In genomic region chr1:244868484-244869363, GRCh38 we compare ENCODE assay signal across 23 cellular contexts. TPM values are rescaled to one million over a fixed set of nuclear protein-coding genes. Genes with fewer than 3 reads are reported as not detected.
DNase-seq lines count a peak whose midpoint lies in the region; TF ChIP-seq lines count a peak whose summit lies in the region.
"Had no signal": no experiment of that assay in that cellular context is flagged by ENCODE, and none has a peak within 500 bp of the region (broad histone marks: within the 10 kb centered on the region; RNA-seq: fewer than 3 reads in every experiment).

No MANE protein-coding gene starts in this region.

- no peak overlapping the region for H3K4me2 ChIP-seq in mesendoderm (ENCODE audit: low read length)
- no peak overlapping the region for H3K4me2 ChIP-seq in trophoblast cell (ENCODE audit: low read length)
- H3K4me2 ChIP-seq in hepatocyte, result no peak overlapping the region
- H3K4me2 ChIP-seq: SK-N-SH had no signal

- H3K79me1 ChIP-seq in mesendoderm (ENCODE audit: low read length), result no peaks in the 10 kb centered on the region
- peaks cover 10% of the 10 kb centered on the region for H3K79me1 ChIP-seq in trophoblast cell (ENCODE audit: low read length)

- H3K9me3 ChIP-seq in SJCRH30 (replicated peaks) (no peaks in the 10 kb centered on the region), trophoblast cell (ENCODE audit: insufficient read depth, low read depth, low read length) (no peaks in the 10 kb centered on the region), hepatocyte (ENCODE audit: low read depth) (no peaks in the 10 kb centered on the region)
- H3K9me3 ChIP-seq: SK-N-SH had no signal

- H3K36me3 ChIP-seq in SJCRH30, result 0 out of 2 replicates have a peak, but pooled peaks cover under 1% of the 10 kb centered on the region
- H3K36me3 ChIP-seq in mesendoderm (ENCODE audit: control insufficient read depth, insufficient read depth, low read length), result no peaks in the 10 kb centered on the region
- no peaks in the 10 kb centered on the region for H3K36me3 ChIP-seq in trophoblast cell (ENCODE audit: control insufficient read depth in 1 of 2, insufficient read depth in 2 of 2, low read length in 2 of 2)
- no peaks in the 10 kb centered on the region for H3K36me3 ChIP-seq in hepatocyte (replicated peaks; ENCODE audit: insufficient read depth, low read depth)

- H3K27ac ChIP-seq in SJCRH30 (peak overlapping the region; percentile 14; the same call in 1 of the 2 replicates), mesendoderm (ENCODE audit: low read depth, low read length) (no peak overlapping the region), trophoblast cell (ENCODE audit: low read depth, low read length) (no peak overlapping the region), hepatocyte (no peak overlapping the region)
- H3K27ac ChIP-seq: RWPE1 had no signal

- H4K20me1 ChIP-seq in hepatocyte (ENCODE audit: insufficient read depth, poor library complexity, severe bottlenecking), result no peaks in the 10 kb centered on the region

- no peak overlapping the region for H4K12ac ChIP-seq in trophoblast cell (ENCODE audit: low read depth, low read length)

- H3K56ac ChIP-seq in mesendoderm (ENCODE audit: low read length), result peak overlapping the region; percentile 25

- no peak overlapping the region for H2AK5ac ChIP-seq in mesendoderm (ENCODE audit: low read length)
- no peak overlapping the region for H2AK5ac ChIP-seq in trophoblast cell (ENCODE audit: low read length)

- no peak for TF ChIP-seq CTCF in hepatocyte (IDR thresholded peaks at IDR 0.05; ENCODE audit: poor library complexity)

- H3K4me1 ChIP-seq in SJCRH30 (peaks cover 12% of the 10 kb centered on the region), mesendoderm (ENCODE audit: control insufficient read depth, low read depth, low read length) (no peaks in the 10 kb centered on the region), trophoblast cell (ENCODE audit: control insufficient read depth in 1 of 2, insufficient read depth in 2 of 2, low read length in 2 of 2) (peaks cover 0 to 4% of the 10 kb centered on the region in 2 experiments), hepatocyte (ENCODE audit: insufficient read depth) (peaks cover 20% of the 10 kb centered on the region)

- no CpG with 5 or more reads among the region's 23 CpGs for WGBS in mesendoderm (ENCODE audit: extremely low coverage, insufficient coverage, low lambda C conversion rate)
- no CpG with 5 or more reads among the region's 23 CpGs for WGBS in trophoblast cell (ENCODE audit: extremely low coverage, insufficient coverage, insufficient read length)
- 90% methylated on average over 23 of the region's 23 CpGs for WGBS in hepatocyte (ENCODE audit: low lambda C conversion rate, missing lambda C conversion rate)

- H3K9me2 ChIP-seq in hepatocyte (replicated peaks; ENCODE audit: insufficient read depth), result no peaks in the 10 kb centered on the region
- H3K9me2 ChIP-seq: SK-N-SH had no signal

- no peak overlapping the region for H3K14ac ChIP-seq in trophoblast cell (ENCODE audit: low read length)

- no peak overlapping the region for H2BK12ac ChIP-seq in trophoblast cell (ENCODE audit: low read length)

- H3K9ac ChIP-seq in mesendoderm (ENCODE audit: low read length) (no peak overlapping the region), trophoblast cell (ENCODE audit: low read length) (no peak overlapping the region)
- H3K9ac ChIP-seq: SK-N-SH had no signal

- H2AFZ ChIP-seq in trophoblast cell (ENCODE audit: insufficient read depth, low read length, poor library complexity) (no peak overlapping the region), hepatocyte (no peak overlapping the region)

- DNase-seq in NCI-H82 (lab: John Stamatoyannopoulos, UW) (peak; percentile 30), NCI-H82 treated with DMSO at 0.1 percent for 48 hours (lab: John Stamatoyannopoulos, UW; ENCODE audit: unreplicated experiment) (no peak), SJCRH30 (peak; percentile 42 to 63), mesendoderm (no peak), trophoblast cell (peak; percentile 46 to 48), A172 (ENCODE audit: low spot score) (no peak), hepatocyte (ENCODE audit: low spot score) (no peak), HPDE6-E6E7 (ENCODE audit: extremely low spot score) (no peak)
- DNase-seq: 8988T; AML-193; C1 segment of cervical spinal cord; CD8-positive, alpha-beta memory T cell; EL; H9; KG1; NCI-H1105 treated with DMSO at 0.1 percent for 48 hours; NCI-H1694 treated with DMSO at 0.1 percent for 48 hours; NCI-H2081 treated with DMSO at 0.1 percent for 48 hours; NCI-H2171 treated with DMSO at 0.1 percent for 48 hours; NCI-H524 treated with DMSO at 0.1 percent for 48 hours; SHP77 treated with DMSO at 0.1 percent for 48 hours; SK-N-SH had no signal

- H4K8ac ChIP-seq in mesendoderm (ENCODE audit: low read depth, low read length), result no peak overlapping the region
- H4K8ac ChIP-seq in trophoblast cell (ENCODE audit: low read depth, low read length), result no peak overlapping the region

- H3K4me3 ChIP-seq in SJCRH30 (peak overlapping the region; percentile 44), mesendoderm (ENCODE audit: low read length) (no peak overlapping the region), trophoblast cell (ENCODE audit: low read depth, low read length) (no peak overlapping the region), hepatocyte (no peak overlapping the region)

- H2BK15ac ChIP-seq in mesendoderm (replicated peaks; ENCODE audit: low read depth), result no peak overlapping the region

- H3K23ac ChIP-seq in mesendoderm (ENCODE audit: low read length) (no peak overlapping the region), trophoblast cell (ENCODE audit: low read length) (no peak overlapping the region)

- no peak overlapping the region for H2BK5ac ChIP-seq in mesendoderm (ENCODE audit: low read length)
- no peak overlapping the region for H2BK5ac ChIP-seq in trophoblast cell (ENCODE audit: low read depth, low read length, poor library complexity)

- H2BK120ac ChIP-seq in mesendoderm (ENCODE audit: low read depth, low read length), result no peak overlapping the region
- H2BK120ac ChIP-seq in trophoblast cell (ENCODE audit: insufficient read depth, low read length, poor library complexity), result no peak overlapping the region

- H3K79me2 ChIP-seq in mesendoderm (ENCODE audit: control insufficient read depth, insufficient read depth, low read length) (peaks cover 6% of the 10 kb centered on the region), trophoblast cell (ENCODE audit: control insufficient read depth, insufficient read depth, low read length, poor library complexity) (peaks cover 5% of the 10 kb centered on the region), hepatocyte (peaks cover 7% of the 10 kb centered on the region)

- H3K27me3 ChIP-seq in SJCRH30 (no peaks in the 10 kb centered on the region), mesendoderm (ENCODE audit: insufficient read depth, low read length, poor library complexity) (no peaks in the 10 kb centered on the region), trophoblast cell (ENCODE audit: insufficient read depth, low read length) (no peaks in the 10 kb centered on the region), hepatocyte (no peaks in the 10 kb centered on the region)

- H3K18ac ChIP-seq in mesendoderm (ENCODE audit: low read length) (no peak overlapping the region), trophoblast cell (ENCODE audit: low read length) (no peak overlapping the region)

- H4K91ac ChIP-seq in trophoblast cell (ENCODE audit: low read depth, low read length), result no peak overlapping the region

- no peak overlapping the region for H4K5ac ChIP-seq in mesendoderm (ENCODE audit: low read length)

- H3K4ac ChIP-seq in mesendoderm (ENCODE audit: low read depth, low read length) (no peak overlapping the region), trophoblast cell (ENCODE audit: low read depth, low read length) (no peak overlapping the region)

RNA-seq across cellular contexts. Expression of gene HNRNPU, which starts 4.4 kb away (rescaled TPM):
- 595 and 602 TPM in 2 replicates for total RNA-seq in SJCRH30 (2014; rRNA removed; shearing (Covaris generic))
- 569 TPM for polyA plus RNA-seq in mesendoderm (2013, experiment 1 of 2)
- polyA plus RNA-seq in mesendoderm (2013, experiment 2 of 2), result 555 TPM
- 342 and 352 TPM in 2 replicates for polyA plus RNA-seq in trophoblast cell (2013)
- 520 and 628 TPM in 2 replicates for total RNA-seq in A172 (2014; rRNA removed; shearing (Covaris generic))
- 316 and 321 TPM in 2 replicates for total RNA-seq in hepatocyte
- polyA plus RNA-seq in hepatocyte, result 293 and 298 TPM in 2 replicates

RNA-seq across cellular contexts. Expression of gene COX20, which starts 33.3 kb away (rescaled TPM):
- total RNA-seq in SJCRH30 (2014; rRNA removed; shearing (Covaris generic)), result 23.9 and 33.5 TPM in 2 replicates
- 62.4 TPM for polyA plus RNA-seq in mesendoderm (2013, experiment 1 of 2)
- 64.0 TPM for polyA plus RNA-seq in mesendoderm (2013, experiment 2 of 2)
- polyA plus RNA-seq in trophoblast cell (2013), result 97.6 and 104 TPM in 2 replicates
- total RNA-seq in A172 (2014; rRNA removed; shearing (Covaris generic)), result 71.6 and 76.1 TPM in 2 replicates
- total RNA-seq in hepatocyte, result 24.3 and 32.0 TPM in 2 replicates
- polyA plus RNA-seq in hepatocyte, result 56.5 and 61.9 TPM in 2 replicates

Comparison
In these comparisons a context has a peak if more than half of its experiments do, and no peak if none do; other contexts are left out.
1. DNase-seq: peak in NCI-H82 (single experiment), SJCRH30 (2 of 2) and trophoblast cell (2 of 2); none in NCI-H82 treated with DMSO at 0.1 percent for 48 hours (single experiment), mesendoderm (single experiment), A172 (single experiment), hepatocyte (single experiment) and HPDE6-E6E7 (single experiment).